ENCODE assay signal across 1 cellular context in the genomic region with DNA sequence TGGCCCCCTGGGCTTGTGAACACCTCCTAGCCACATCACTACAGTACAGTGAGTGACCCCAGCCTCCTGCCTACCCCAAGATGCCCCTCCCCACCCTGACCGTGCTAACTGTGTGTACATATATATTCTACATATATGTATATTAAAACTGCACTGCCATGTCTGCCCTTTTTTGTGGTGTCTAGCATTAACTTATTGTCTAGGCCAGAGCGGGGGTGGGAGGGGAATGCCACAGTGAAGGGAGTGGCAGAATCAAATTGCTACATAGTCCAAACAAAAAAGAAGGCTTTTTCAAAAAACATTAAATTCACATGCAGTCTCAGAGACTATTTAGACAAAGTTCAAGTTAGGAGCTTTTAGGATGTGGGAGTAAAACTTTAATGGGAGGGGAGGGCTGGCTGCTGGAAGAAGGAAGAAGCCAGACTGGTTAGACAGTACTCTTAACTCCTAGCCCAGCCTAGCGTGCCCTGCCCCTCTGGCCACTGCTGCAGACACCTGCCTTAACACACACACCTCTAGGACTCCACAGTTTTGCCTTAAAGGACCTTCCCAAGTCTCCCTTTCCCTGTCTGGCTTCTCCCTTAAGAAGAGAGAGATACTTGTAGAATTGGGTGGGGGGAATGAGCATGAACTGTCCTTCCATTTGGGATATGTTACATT.
TF ChIP-seq lines count a peak whose summit lies in the region.

No MANE protein-coding gene starts in this region.

TF ChIP-seq in SK-N-SH, 30 proteins besides CTCF, POLR2A, EP300 and RAD21 (continued from another document):
- TF ChIP-seq, protein P1, sequence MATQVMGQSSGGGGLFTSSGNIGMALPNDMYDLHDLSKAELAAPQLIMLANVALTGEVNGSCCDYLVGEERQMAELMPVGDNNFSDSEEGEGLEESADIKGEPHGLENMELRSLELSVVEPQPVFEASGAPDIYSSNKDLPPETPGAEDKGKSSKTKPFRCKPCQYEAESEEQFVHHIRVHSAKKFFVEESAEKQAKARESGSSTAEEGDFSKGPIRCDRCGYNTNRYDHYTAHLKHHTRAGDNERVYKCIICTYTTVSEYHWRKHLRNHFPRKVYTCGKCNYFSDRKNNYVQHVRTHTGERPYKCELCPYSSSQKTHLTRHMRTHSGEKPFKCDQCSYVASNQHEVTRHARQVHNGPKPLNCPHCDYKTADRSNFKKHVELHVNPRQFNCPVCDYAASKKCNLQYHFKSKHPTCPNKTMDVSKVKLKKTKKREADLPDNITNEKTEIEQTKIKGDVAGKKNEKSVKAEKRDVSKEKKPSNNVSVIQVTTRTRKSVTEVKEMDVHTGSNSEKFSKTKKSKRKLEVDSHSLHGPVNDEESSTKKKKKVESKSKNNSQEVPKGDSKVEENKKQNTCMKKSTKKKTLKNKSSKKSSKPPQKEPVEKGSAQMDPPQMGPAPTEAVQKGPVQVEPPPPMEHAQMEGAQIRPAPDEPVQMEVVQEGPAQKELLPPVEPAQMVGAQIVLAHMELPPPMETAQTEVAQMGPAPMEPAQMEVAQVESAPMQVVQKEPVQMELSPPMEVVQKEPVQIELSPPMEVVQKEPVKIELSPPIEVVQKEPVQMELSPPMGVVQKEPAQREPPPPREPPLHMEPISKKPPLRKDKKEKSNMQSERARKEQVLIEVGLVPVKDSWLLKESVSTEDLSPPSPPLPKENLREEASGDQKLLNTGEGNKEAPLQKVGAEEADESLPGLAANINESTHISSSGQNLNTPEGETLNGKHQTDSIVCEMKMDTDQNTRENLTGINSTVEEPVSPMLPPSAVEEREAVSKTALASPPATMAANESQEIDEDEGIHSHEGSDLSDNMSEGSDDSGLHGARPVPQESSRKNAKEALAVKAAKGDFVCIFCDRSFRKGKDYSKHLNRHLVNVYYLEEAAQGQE (IDR thresholded peaks at IDR 0.05; ENCODE audit: low read depth, low read length) = no peak
